Comparison of ENCODE assay signal across 9 cellular contexts in the genomic region with DNA sequence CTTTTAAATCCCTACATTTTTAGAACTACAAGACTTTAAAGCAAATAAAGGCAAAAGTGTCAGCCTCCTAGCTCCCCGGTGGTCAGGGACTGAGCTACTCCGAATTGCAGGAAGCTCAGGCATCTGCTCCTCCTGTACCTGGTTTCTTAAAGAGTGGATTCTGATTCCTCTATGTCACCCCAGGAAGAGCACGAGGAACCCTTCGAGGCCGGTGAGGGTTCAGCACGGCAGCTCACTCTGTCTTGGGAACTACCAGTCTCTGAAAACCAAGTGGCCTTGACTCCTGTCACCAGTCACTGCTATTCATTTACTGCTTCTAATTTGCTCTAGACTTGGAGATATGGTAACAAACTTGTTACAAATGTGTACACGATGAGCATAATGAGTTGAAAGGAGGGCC. TPM values are rescaled to one million over a fixed set of nuclear protein-coding genes. Genes with fewer than 3 reads are reported as not detected.
DNase-seq lines count a peak whose midpoint lies in the region; ATAC-seq and TF ChIP-seq lines count a peak whose summit lies in the region.
"Had no signal": no experiment of that assay in that cellular context is flagged by ENCODE, and none has a peak within 500 bp of the region (broad histone marks: within the 10 kb centered on the region; RNA-seq: fewer than 3 reads in every experiment).

No MANE protein-coding gene starts in this region.

- no peak overlapping the region for H2AFZ ChIP-seq in Loucy (ENCODE audit: low read length)

- H3K79me2 ChIP-seq in Loucy (ENCODE audit: insufficient read depth, low read length), result peaks cover 67% of the 10 kb centered on the region

- H3K4me2 ChIP-seq in Loucy (ENCODE audit: low read depth, low read length, poor library complexity, severe bottlenecking), result peak overlapping the region; percentile 79

- no peaks in the 10 kb centered on the region for H3K36me3 ChIP-seq in Loucy (ENCODE audit: insufficient read depth, low read length)
- no peaks in the 10 kb centered on the region for H3K36me3 ChIP-seq in thoracic aorta
- H3K36me3 ChIP-seq in MG63, result no peaks in the 10 kb centered on the region

- no peaks in the 10 kb centered on the region for H3F3A ChIP-seq in Loucy (ENCODE audit: low read depth)

- no peaks in the 10 kb centered on the region for H3K9me2 ChIP-seq in Loucy (replicated peaks; ENCODE audit: low read depth, low read length)

- H3K4me3 ChIP-seq in Loucy (ENCODE audit: low read length, poor library complexity, severe bottlenecking) (peak overlapping the region; percentile 75), thoracic aorta (peak overlapping the region; percentile 92), MG63 (no peak overlapping the region)

- no peak for TF ChIP-seq CTCF in Loucy (conservative IDR thresholded peaks at IDR 0.05; ENCODE audit: low read length)
- no peak for TF ChIP-seq CTCF in thoracic aorta (IDR thresholded peaks at IDR 0.05)

- H3K4me1 ChIP-seq in Loucy (ENCODE audit: insufficient read depth, low read length, poor library complexity, severe bottlenecking) (peaks cover 71% of the 10 kb centered on the region), thoracic aorta (ENCODE audit: control insufficient read depth in 1 of 2, low read depth in 2 of 2) (peaks cover 16 to 69% of the 10 kb centered on the region in 2 donors)

- peak overlapping the region; percentile 88 for H3K27ac ChIP-seq in caudate nucleus (ENCODE audit: low read depth, low read length)
- peak overlapping the region; percentile 98 to 99 for H3K27ac ChIP-seq in thoracic aorta

- DNase-seq in caudate nucleus (lab: John Stamatoyannopoulos, UW) (no peak), midbrain (lab: John Stamatoyannopoulos, UW) (peak; percentile 34), thoracic aorta (ENCODE audit: low spot score) (no peak), MG63 (no peak)
- DNase-seq in stimulated activated CD4-positive, alpha-beta T cell treated with anti-CD3 and anti-CD28 coated beads, Interleukin-4, amount 100 ng/mL, for 1 hour, result no peak

- H4K20me1 ChIP-seq in Loucy (ENCODE audit: insufficient read depth, low read length, poor library complexity, severe bottlenecking), result peaks cover 34% of the 10 kb centered on the region

- H3K27me3 ChIP-seq in Loucy (ENCODE audit: insufficient read depth, low read length, poor library complexity, severe bottlenecking) (no peaks in the 10 kb centered on the region), thoracic aorta (replicated peaks; ENCODE audit: insufficient read depth) (no peaks in the 10 kb centered on the region), MG63 (no peaks in the 10 kb centered on the region)

- ATAC-seq in thoracic aorta (ENCODE audit: insufficient number of reproducible peaks, low FRiP score, low read depth) (no peak), GM18909 (IDR thresholded peaks at IDR 0.05; ENCODE audit: poor library complexity, unreplicated experiment) (no peak), HG03159 (IDR thresholded peaks at IDR 0.05; ENCODE audit: unreplicated experiment) (no peak)
- ATAC-seq: stimulated activated memory B cell treated with anti-CD40 and anti-IgM and Interleukin-4, amounts not matched to agents 10 μg/mL and 1 μg/mL and 100 μg/mL, for 72 hours had no signal

- H3K9me3 ChIP-seq in Loucy (ENCODE audit: insufficient read depth, low read depth, low read length), result no peaks in the 10 kb centered on the region
- no peaks in the 10 kb centered on the region for H3K9me3 ChIP-seq in thoracic aorta
- no peaks in the 10 kb centered on the region for H3K9me3 ChIP-seq in MG63

- peak overlapping the region; percentile 35 for H3K9ac ChIP-seq in Loucy (ENCODE audit: low read depth, low read length, poor library complexity, severe bottlenecking)

RNA-seq across cellular contexts. Expression of a gene that starts 2.3 kb away (rescaled TPM):
- 10 to 100 TPM; 14.2 to 26.2 TPM for total RNA-seq in thoracic aorta
- total RNA-seq in MG63 (2014; rRNA removed; shearing (Covaris generic); ENCODE audit: low replicate concordance), result 0.54 and 0.72 TPM in 2 replicates

RNA-seq across cellular contexts. Expression of a gene that starts 34.2 kb away (rescaled TPM):
- 10 to 100 TPM; 19.4 to 23.7 TPM for total RNA-seq in thoracic aorta
- 3.3 and 3.8 TPM in 2 replicates for total RNA-seq in MG63 (2014; rRNA removed; shearing (Covaris generic); ENCODE audit: low replicate concordance)

RNA-seq across cellular contexts. Expression of a gene that starts 46.3 kb away (rescaled TPM):
- 10 to 100 TPM in 1 of 2 donors, 1 to 10 TPM in 1; 2.5 to 12.3 TPM for total RNA-seq in thoracic aorta
- 23.5 and 30.4 TPM in 2 replicates for total RNA-seq in MG63 (2014; rRNA removed; shearing (Covaris generic); ENCODE audit: low replicate concordance)
